In the genomic region with DNA sequence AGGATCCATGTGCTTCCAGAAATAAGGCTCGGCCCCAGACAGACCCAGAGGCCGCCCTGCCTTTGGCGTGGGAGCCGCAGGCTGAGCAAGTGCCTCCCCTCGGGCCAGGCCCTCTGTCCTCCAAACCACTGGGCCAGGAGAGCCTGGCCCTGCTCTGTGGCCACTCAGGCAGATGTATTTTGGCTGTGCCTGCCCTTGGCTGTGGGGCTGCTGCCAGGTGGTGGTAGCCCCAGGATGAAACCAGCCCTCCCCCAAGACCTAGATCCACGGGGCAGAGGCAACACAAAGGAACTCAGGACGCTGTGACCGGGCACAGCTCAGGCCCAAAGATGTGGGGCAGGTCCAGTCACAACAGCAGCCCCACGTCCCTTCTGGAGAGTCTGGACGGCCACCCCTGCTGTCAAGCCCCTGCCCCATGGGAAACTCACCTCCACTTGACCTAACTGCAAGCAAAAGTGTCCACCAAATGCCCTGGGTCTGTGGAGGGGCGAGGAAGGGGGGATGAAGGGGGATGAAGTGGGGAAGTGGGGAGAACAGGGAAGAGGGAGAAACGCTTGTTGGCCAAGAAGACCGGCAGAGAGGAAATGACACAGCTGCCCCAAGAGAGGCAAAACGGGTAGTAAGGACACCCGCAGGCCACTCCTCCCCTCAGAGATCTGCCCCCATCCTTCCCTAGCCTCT, we compare ENCODE assay signal across 9 cellular contexts. TPM values are rescaled to one million over a fixed set of nuclear protein-coding genes. Genes with fewer than 3 reads are reported as not detected.
A peak's percentile ranks its signal among the peaks of the same experiment; 100 is the strongest.
DNase-seq lines count a peak whose midpoint lies in the region; ATAC-seq, FAIRE-seq and TF ChIP-seq lines count a peak whose summit lies in the region.
"Had no signal": no experiment of that assay in that cellular context is flagged by ENCODE, and none has a peak within 500 bp of the region (broad histone marks: within the 10 kb centered on the region; RNA-seq: fewer than 3 reads in every experiment).

No MANE protein-coding gene starts in this region.

- H3K9me3 ChIP-seq in BE2C: no peaks in the 10 kb centered on the region

- H3K27ac Mint-ChIP-seq in activated naive CD8-positive, alpha-beta T cell treated with anti-CD3 and anti-CD28 coated beads for 36 hours: peak overlapping the region; percentile 54

- H3K27me3 ChIP-seq in BE2C: no peaks in the 10 kb centered on the region

- no peaks in the 10 kb centered on the region; the same call in none of the 2 replicates for H3K4me1 ChIP-seq in BE2C

- no peaks in the 10 kb centered on the region for H3K36me3 ChIP-seq in BE2C

- no peak overlapping the region for H3K4me3 Mint-ChIP-seq in activated naive CD8-positive, alpha-beta T cell treated with anti-CD3 and anti-CD28 coated beads for 36 hours

- ATAC-seq in GM18909 (IDR thresholded peaks at IDR 0.05; ENCODE audit: poor library complexity, unreplicated experiment): peak; percentile 41
- peak; percentile 47 for ATAC-seq in HG03175 (IDR thresholded peaks at IDR 0.05; ENCODE audit: unreplicated experiment)
- ATAC-seq in left lobe of liver: peak; percentile 3
- ATAC-seq in GM19452 (IDR thresholded peaks at IDR 0.05; ENCODE audit: unreplicated experiment): no peak

- H3K4me3 ChIP-seq in BE2C (ENCODE audit: low read depth, low read length): no peak overlapping the region

- FAIRE-seq in D721Med (lab: Jason Lieb, UNC): no peak
- FAIRE-seq: islet of Langerhans had no signal

- peaks cover 16% of the 10 kb centered on the region for H3K36me3 Mint-ChIP-seq in activated naive CD8-positive, alpha-beta T cell treated with anti-CD3 and anti-CD28 coated beads for 36 hours

- no peaks in the 10 kb centered on the region for H3K9me3 Mint-ChIP-seq in activated naive CD8-positive, alpha-beta T cell treated with anti-CD3 and anti-CD28 coated beads for 36 hours

- H3K4me1 Mint-ChIP-seq in activated naive CD8-positive, alpha-beta T cell treated with anti-CD3 and anti-CD28 coated beads for 36 hours: peaks cover 37% of the 10 kb centered on the region

- no peak for TF ChIP-seq CTCF in BE2C (IDR thresholded peaks at IDR 0.05; ENCODE audit: low read depth, low read length)
- no peak for TF ChIP-seq CTCF in D721Med (IDR thresholded peaks at IDR 0.05; ENCODE audit: insufficient read depth, missing control alignments)

- H3K27me3 Mint-ChIP-seq in activated naive CD8-positive, alpha-beta T cell treated with anti-CD3 and anti-CD28 coated beads for 36 hours: no peaks in the 10 kb centered on the region

- no peak for DNase-seq in activated naive CD8-positive, alpha-beta T cell treated with anti-CD3 and anti-CD28 coated beads for 36 hours
- DNase-seq in left lobe of liver (ENCODE audit: low spot score) (no peak), BE2C (no peak), D721Med (ENCODE audit: insufficient read length, low spot score) (no peak), GM19238 (ENCODE audit: insufficient read length, low spot score) (no peak)

RNA-seq across cellular contexts. Expression of a gene that starts 23.9 kb away (rescaled TPM):
- 10 to 100 TPM; 43.4 to 45.8 TPM for total RNA-seq in activated naive CD8-positive, alpha-beta T cell treated with anti-CD3 and anti-CD28 coated beads for 36 hours
- total RNA-seq in left lobe of liver: 16.0 TPM
- 107 TPM for polyA plus RNA-seq in BE2C (2012; ENCODE audit: insufficient read depth, insufficient read length, low read depth)
